In the genomic region with DNA sequence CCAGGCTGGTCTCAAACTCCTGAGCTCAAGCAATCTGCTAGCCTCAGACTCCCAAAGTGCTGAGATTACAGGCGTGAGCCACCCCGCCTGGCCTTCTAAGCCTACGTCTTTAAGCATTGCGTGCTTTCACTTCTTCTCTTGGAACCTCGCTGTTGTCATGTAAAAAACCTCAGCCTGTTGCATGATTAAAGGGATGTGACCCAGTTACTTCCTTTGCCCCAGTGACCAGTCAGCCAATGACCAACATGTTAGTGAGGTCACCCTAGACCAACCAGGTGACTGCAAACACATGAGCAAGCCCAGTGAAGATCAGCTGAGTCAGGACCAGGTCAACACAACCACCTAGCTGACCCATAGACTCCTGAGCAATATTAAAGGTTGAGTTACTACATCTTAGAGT, we compare ENCODE assay signal across 24 cellular contexts.
DNase-seq lines count a peak whose midpoint lies in the region; ATAC-seq and TF ChIP-seq lines count a peak whose summit lies in the region.
"Had no signal": no experiment of that assay in that cellular context is flagged by ENCODE, and none has a peak within 500 bp of the region (broad histone marks: within the 10 kb centered on the region; RNA-seq: fewer than 3 reads in every experiment).

No MANE protein-coding gene starts in this region.

- H3K4me2 ChIP-seq in MM.1S (ENCODE audit: low read depth, low read length) = no peak overlapping the region
- H3K4me2 ChIP-seq: SK-N-SH had no signal

- no peak overlapping the region for H3K27ac ChIP-seq in MM.1S (ENCODE audit: low read length)
- H3K27ac ChIP-seq: parathyroid adenoma had no signal

- no peaks in the 10 kb centered on the region for H3K9me3 ChIP-seq in MM.1S (replicated peaks; ENCODE audit: insufficient read depth, low read length)
- H3K9me3 ChIP-seq: SK-N-SH had no signal

- H2AFZ ChIP-seq in MM.1S (ENCODE audit: low read length) = no peak overlapping the region
- H2AFZ ChIP-seq: parathyroid adenoma had no signal

- H4K20me1 ChIP-seq in MM.1S (ENCODE audit: insufficient read depth, low read length) = no peaks in the 10 kb centered on the region

- no peaks in the 10 kb centered on the region for H3K36me3 ChIP-seq in MM.1S (replicated peaks; ENCODE audit: insufficient read depth, low read length)

- H3K27me3 ChIP-seq in MM.1S (replicated peaks; ENCODE audit: insufficient read depth, low read length) = no peaks in the 10 kb centered on the region

- peaks cover 17% of the 10 kb centered on the region for H3K9me3 Mint-ChIP-seq in nephron progenitor cell

- no peak overlapping the region for H3K27ac Mint-ChIP-seq in nephron progenitor cell
- H3K27ac Mint-ChIP-seq: activated CD8-positive, alpha-beta memory T cell treated with anti-CD3 and anti-CD28 coated beads, Interleukin-2, amount 10 ng/mL, durations not matched to agents 7 days and 5 days; CD4-positive, alpha-beta T cell; memory B cell; naive thymus-derived CD8-positive, alpha-beta T cell; stimulated activated naive CD8-positive, alpha-beta T cell treated with anti-CD3 and anti-CD28 coated beads, Interleukin-15, amount 100 ng/mL, for 72 hours had no signal

- H3K4me1 Mint-ChIP-seq in nephron progenitor cell = no peaks in the 10 kb centered on the region
- H3K4me1 Mint-ChIP-seq: activated CD8-positive, alpha-beta memory T cell treated with anti-CD3 and anti-CD28 coated beads, Interleukin-2, amount 10 ng/mL, durations not matched to agents 7 days and 5 days; memory B cell; naive thymus-derived CD8-positive, alpha-beta T cell; stimulated activated naive CD8-positive, alpha-beta T cell treated with anti-CD3 and anti-CD28 coated beads, Interleukin-15, amount 100 ng/mL, for 72 hours had no signal

- no peak overlapping the region for H3K4me3 ChIP-seq in MM.1S (ENCODE audit: low read length)

- H3K79me2 ChIP-seq in MM.1S (ENCODE audit: low read length) = no peaks in the 10 kb centered on the region
- H3K79me2 ChIP-seq: parathyroid adenoma had no signal

- H3K27me3 Mint-ChIP-seq in nephron progenitor cell (ENCODE audit: low read depth, poor library complexity) = peaks cover 22% of the 10 kb centered on the region

- no peaks in the 10 kb centered on the region for H3K36me3 Mint-ChIP-seq in nephron progenitor cell (ENCODE audit: low read depth)
- H3K36me3 Mint-ChIP-seq: activated CD8-positive, alpha-beta memory T cell treated with anti-CD3 and anti-CD28 coated beads, Interleukin-2, amount 10 ng/mL, durations not matched to agents 7 days and 5 days; memory B cell had no signal

- H3K9ac ChIP-seq in MM.1S (ENCODE audit: low read length) = no peak overlapping the region
- H3K9ac ChIP-seq: parathyroid adenoma, SK-N-SH had no signal

- no peak overlapping the region for H3K4me3 Mint-ChIP-seq in nephron progenitor cell
- H3K4me3 Mint-ChIP-seq: activated CD8-positive, alpha-beta memory T cell treated with anti-CD3 and anti-CD28 coated beads, Interleukin-2, amount 10 ng/mL, durations not matched to agents 7 days and 5 days; CD4-positive, alpha-beta T cell; memory B cell; naive thymus-derived CD8-positive, alpha-beta T cell; stimulated activated naive CD8-positive, alpha-beta T cell treated with anti-CD3 and anti-CD28 coated beads, Interleukin-15, amount 100 ng/mL, for 72 hours had no signal

- no peaks in the 10 kb centered on the region for H3K9me2 ChIP-seq in MM.1S (replicated peaks; ENCODE audit: insufficient read depth, low read length)
- H3K9me2 ChIP-seq: SK-N-SH had no signal

- DNase-seq in ELF-1 (ENCODE audit: low read depth, low spot score) (peak; percentile 32), OCI-M1 (lab: John Stamatoyannopoulos, UW) (peak; percentile 9), iPS DF 4.7 (ENCODE audit: extremely low read depth, low spot score) (peak; percentile 41), MM.1S (no peak), DMS79 (lab: John Stamatoyannopoulos, UW) (no peak), nephron progenitor cell (no peak)
- DNase-seq: activated CD8-positive, alpha-beta memory T cell treated with anti-CD3 and anti-CD28 coated beads, Interleukin-2, amount 10 ng/mL, durations not matched to agents 7 days and 5 days; activated effector memory CD4-positive, alpha-beta T cell treated with anti-CD3 and anti-CD28 coated beads, Interleukin-2, amount 50 U/mL, for 16 hours; amygdala; caudate nucleus; CD4-positive, alpha-beta T cell; DMS53; effector CD4-positive, alpha-beta T cell; naive thymus-derived CD8-positive, alpha-beta T cell; NCI-H1694 treated with DMSO at 0.1 percent for 48 hours; NCI-H446; SK-N-SH; stimulated activated CD4-positive, alpha-beta T cell treated with anti-CD3 and anti-CD28 coated beads, Interleukin-1b, Interleukin-23, amount 100 ng/mL, for 48 hours; stimulated activated naive CD8-positive, alpha-beta T cell treated with anti-CD3 and anti-CD28 coated beads, Interleukin-15, amount 100 ng/mL, for 72 hours; trophoblast cell had no signal

- H3F3A ChIP-seq in MM.1S (ENCODE audit: insufficient read depth, low read length) = no peaks in the 10 kb centered on the region

- no peaks in the 10 kb centered on the region for H3K4me1 ChIP-seq in MM.1S (ENCODE audit: low read length)
- H3K4me1 ChIP-seq: parathyroid adenoma had no signal

- TF ChIP-seq CTCF in MM.1S (IDR thresholded peaks at IDR 0.05; ENCODE audit: low read length) (no peak), nephron progenitor cell (IDR thresholded peaks at IDR 0.05) (no peak)

- ATAC-seq in HG03432 (IDR thresholded peaks at IDR 0.05; ENCODE audit: unreplicated experiment) (peak; percentile 50), HG03095 (IDR thresholded peaks at IDR 0.05; ENCODE audit: unreplicated experiment) (no peak)
- ATAC-seq: activated CD8-positive, alpha-beta memory T cell treated with anti-CD3 and anti-CD28 coated beads, Interleukin-2, amount 10 ng/mL, durations not matched to agents 7 days and 5 days; naive thymus-derived CD8-positive, alpha-beta T cell; stimulated activated naive CD8-positive, alpha-beta T cell treated with anti-CD3 and anti-CD28 coated beads, Interleukin-15, amount 100 ng/mL, for 72 hours had no signal

Comparison
In these comparisons a context has a peak if more than half of its experiments do, and no peak if none do; other contexts are left out.
1. DNase-seq: peak in ELF-1 (single experiment), OCI-M1 (single experiment) and iPS DF 4.7 (single experiment); none in MM.1S (single experiment), DMS79 (single experiment) and nephron progenitor cell (single experiment).